Comparison of ENCODE assay signal across 14 cellular contexts in the genomic region with DNA sequence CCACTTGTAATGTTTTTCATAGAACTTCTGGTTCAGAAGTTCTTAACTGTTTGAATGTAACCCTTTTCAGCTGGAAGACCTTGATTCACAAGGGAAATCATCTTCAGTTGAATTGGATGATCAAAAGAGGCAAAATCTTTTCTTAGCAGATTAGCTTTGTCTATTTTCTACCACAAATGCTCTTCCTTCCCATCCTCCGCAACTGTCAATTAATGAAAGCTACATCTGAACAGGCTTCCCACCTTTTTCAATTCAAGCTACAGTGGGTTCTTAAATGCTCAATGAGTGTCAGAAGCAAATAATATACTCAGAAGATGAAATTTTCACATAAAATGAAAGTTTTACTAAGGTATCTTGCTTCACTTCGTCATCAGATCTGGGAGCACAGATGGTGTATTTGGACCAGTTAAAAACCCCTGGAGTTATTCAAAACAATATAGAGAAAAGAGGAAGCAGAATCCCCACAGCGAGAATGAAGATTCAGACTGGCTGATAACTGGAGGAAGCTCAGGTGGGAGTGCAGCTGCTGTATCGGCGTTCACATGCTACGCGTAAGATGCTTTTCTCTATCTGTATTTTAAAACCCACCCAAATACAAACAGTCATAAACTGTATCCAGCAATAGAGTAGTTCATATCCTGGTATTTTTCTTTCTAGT. TPM values are rescaled to one million over a fixed set of nuclear protein-coding genes. Genes with fewer than 3 reads are reported as not detected.
DNase-seq lines count a peak whose midpoint lies in the region; ATAC-seq, FAIRE-seq and TF ChIP-seq lines count a peak whose summit lies in the region.
"Had no signal": no experiment of that assay in that cellular context is flagged by ENCODE, and none has a peak within 500 bp of the region (broad histone marks: within the 10 kb centered on the region; RNA-seq: fewer than 3 reads in every experiment).

No MANE protein-coding gene starts in this region.

- H3K36me3 ChIP-seq in kidney (ENCODE audit: control insufficient read depth in 1 of 2, insufficient read depth in 2 of 2, low read length in 2 of 2): peaks cover 0 to 21% of the 10 kb centered on the region in 2 donors

- FAIRE-seq in kidney (lab: Jason Lieb, UNC): no peak
- FAIRE-seq: pancreas had no signal

- H3K4me3 ChIP-seq in kidney (ENCODE audit: low read length in 2 of 2): no peak overlapping the region
- H3K4me3 ChIP-seq: pancreas, tibial nerve had no signal

- H3K4me1 ChIP-seq in kidney (ENCODE audit: control insufficient read depth in 1 of 2, insufficient read depth in 1 of 2, low read depth in 1 of 2, low read length in 2 of 2): no peaks in the 10 kb centered on the region
- H3K4me1 ChIP-seq: Caco-2, pancreas, tibial nerve had no signal

- H3K27ac ChIP-seq in kidney (ENCODE audit: low read depth in 2 of 2, low read length in 2 of 2): no peak overlapping the region
- H3K27ac ChIP-seq: pancreas, tibial nerve had no signal

- peak; percentile 21 for DNase-seq in germinal center (ENCODE audit: low spot score)
- DNase-seq in NCI-H1417 treated with DMSO at 0.1 percent for 48 hours (lab: John Stamatoyannopoulos, UW): no peak
- DNase-seq in activated T-cell treated with anti-CD3 and anti-CD28 coated beads, Interleukin-2, amount 50 U/mL, for 1 hour: no peak
- no peak for DNase-seq in anterior cingulate cortex (lab: John Stamatoyannopoulos, UW)
- no peak for DNase-seq in kidney
- DNase-seq: Caco-2, left ventricle myocardium superior, NCI-H1092, pancreas had no signal

- H3K9ac ChIP-seq in kidney (ENCODE audit: low read length in 2 of 2): no peak overlapping the region

- ATAC-seq in GM19023 (IDR thresholded peaks at IDR 0.05; ENCODE audit: unreplicated experiment) (peak; percentile 71), HG02610 (IDR thresholded peaks at IDR 0.05; ENCODE audit: unreplicated experiment) (peak; percentile 95), HG03521 (IDR thresholded peaks at IDR 0.05; ENCODE audit: unreplicated experiment) (peak; percentile 64)
- ATAC-seq: activated T-helper 17 cell treated with anti-CD3 and anti-CD28 coated beads, Interleukin-2, amount 50 U/mL, for 72 hours; left ventricle myocardium superior; pancreas had no signal

- TF ChIP-seq CTCF in kidney (IDR thresholded peaks at IDR 0.05; ENCODE audit: borderline replicate concordance, extremely low read depth, insufficient read depth): no peak

- intact Hi-C loops in kidney (cut with DNase I): no loop called here

- no peaks in the 10 kb centered on the region for H3K9me3 ChIP-seq in kidney (ENCODE audit: control insufficient read depth in 1 of 2, low read length in 2 of 2)
- H3K9me3 ChIP-seq: Caco-2, pancreas, tibial nerve had no signal

RNA-seq across cellular contexts. Expression of a gene that starts 19.4 kb away (rescaled TPM):
- total RNA-seq in kidney: 18.0 TPM
- polyA plus RNA-seq in kidney (ENCODE audit: insufficient read depth, low read depth, low replicate concordance): 12.5 TPM

RNA-seq across cellular contexts. Expression of a gene that starts 19.5 kb away (rescaled TPM):
- 8.9 TPM for total RNA-seq in kidney
- polyA plus RNA-seq in kidney (ENCODE audit: insufficient read depth, low read depth, low replicate concordance): 19.3 TPM
